ENCODE assay signal across 2 cellular contexts in genomic region chr9:129944501-129945116, GRCh38.
TF ChIP-seq lines count a peak whose summit lies in the region.

No MANE protein-coding gene starts in this region.

TF ChIP-seq in liver, 16 proteins besides CTCF, POLR2A, EP300 and RAD21:
- TF ChIP-seq ZBTB33 (IDR thresholded peaks at IDR 0.05): no peak
- TF ChIP-seq FOXA1 (IDR thresholded peaks at IDR 0.05): no peak
- TF ChIP-seq EGR1 (IDR thresholded peaks at IDR 0.05; ENCODE audit: low read depth in 2 of 2): no peak
- no peak for TF ChIP-seq TAF1 (conservative IDR thresholded peaks at IDR 0.05)
- no peak for TF ChIP-seq GABPA (IDR thresholded peaks at IDR 0.05 in 1 of 2, conservative IDR thresholded peaks at IDR 0.05 in 1 of 2)
- no peak for TF ChIP-seq RXRA (IDR thresholded peaks at IDR 0.05)
- TF ChIP-seq SP1 (IDR thresholded peaks at IDR 0.05): no peak
- TF ChIP-seq NR2F2 (IDR thresholded peaks at IDR 0.05): no peak
- no peak for TF ChIP-seq HNF4G (IDR thresholded peaks at IDR 0.05)
- TF ChIP-seq JUND (IDR thresholded peaks at IDR 0.05): no peak
- TF ChIP-seq MAX (IDR thresholded peaks at IDR 0.05): no peak
- no peak for TF ChIP-seq HNF4A (conservative IDR thresholded peaks at IDR 0.05)
- TF ChIP-seq REST (IDR thresholded peaks at IDR 0.05): no peak
- TF ChIP-seq, protein P1, sequence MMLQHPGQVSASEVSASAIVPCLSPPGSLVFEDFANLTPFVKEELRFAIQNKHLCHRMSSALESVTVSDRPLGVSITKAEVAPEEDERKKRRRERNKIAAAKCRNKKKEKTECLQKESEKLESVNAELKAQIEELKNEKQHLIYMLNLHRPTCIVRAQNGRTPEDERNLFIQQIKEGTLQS (IDR thresholded peaks at IDR 0.05): no peak

TF ChIP-seq in HepG2, 621 proteins besides CTCF, POLR2A, EP300 and RAD21 (continued from another document):
- TF ChIP-seq ZBED4 (CRISPR knock-in tag; IDR thresholded peaks at IDR 0.05; ENCODE audit: borderline replicate concordance): no peak
